1 cellular context compared by ENCODE assay signal in the genomic region with DNA sequence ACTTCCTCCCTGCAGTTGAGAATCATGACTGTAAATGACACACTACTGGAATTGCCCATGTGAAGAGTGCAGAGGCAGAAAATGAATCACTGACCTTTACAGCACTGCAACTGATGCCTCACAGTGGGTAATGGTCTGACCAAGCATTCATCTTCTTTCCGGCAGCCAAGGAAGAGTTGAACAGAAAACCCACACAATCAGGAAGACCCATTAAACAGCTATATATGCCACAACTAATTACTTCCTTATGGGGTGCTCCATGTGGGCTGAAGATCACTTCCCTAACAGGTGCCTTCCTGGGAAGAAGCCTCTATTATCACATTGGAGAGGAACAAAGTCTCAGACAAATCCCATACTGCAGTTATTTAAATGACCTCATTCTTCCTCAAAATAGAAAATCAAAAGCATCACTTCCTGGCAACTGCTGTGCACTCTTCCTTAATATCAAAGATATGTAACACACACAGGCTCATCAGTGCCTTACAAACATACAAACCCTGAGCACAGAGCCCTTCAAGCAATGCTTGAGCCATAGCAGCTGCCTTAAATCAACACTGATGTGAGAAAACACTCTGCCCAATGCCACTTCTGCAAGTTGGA.
A peak's percentile ranks its signal among the peaks of the same experiment; 100 is the strongest.
TF ChIP-seq lines count a peak whose summit lies in the region.

No MANE protein-coding gene starts in this region.

TF ChIP-seq in GM12878, 131 proteins besides CTCF, POLR2A, EP300 and RAD21 (continued from another document and continues in another):
- TF ChIP-seq, protein P1, sequence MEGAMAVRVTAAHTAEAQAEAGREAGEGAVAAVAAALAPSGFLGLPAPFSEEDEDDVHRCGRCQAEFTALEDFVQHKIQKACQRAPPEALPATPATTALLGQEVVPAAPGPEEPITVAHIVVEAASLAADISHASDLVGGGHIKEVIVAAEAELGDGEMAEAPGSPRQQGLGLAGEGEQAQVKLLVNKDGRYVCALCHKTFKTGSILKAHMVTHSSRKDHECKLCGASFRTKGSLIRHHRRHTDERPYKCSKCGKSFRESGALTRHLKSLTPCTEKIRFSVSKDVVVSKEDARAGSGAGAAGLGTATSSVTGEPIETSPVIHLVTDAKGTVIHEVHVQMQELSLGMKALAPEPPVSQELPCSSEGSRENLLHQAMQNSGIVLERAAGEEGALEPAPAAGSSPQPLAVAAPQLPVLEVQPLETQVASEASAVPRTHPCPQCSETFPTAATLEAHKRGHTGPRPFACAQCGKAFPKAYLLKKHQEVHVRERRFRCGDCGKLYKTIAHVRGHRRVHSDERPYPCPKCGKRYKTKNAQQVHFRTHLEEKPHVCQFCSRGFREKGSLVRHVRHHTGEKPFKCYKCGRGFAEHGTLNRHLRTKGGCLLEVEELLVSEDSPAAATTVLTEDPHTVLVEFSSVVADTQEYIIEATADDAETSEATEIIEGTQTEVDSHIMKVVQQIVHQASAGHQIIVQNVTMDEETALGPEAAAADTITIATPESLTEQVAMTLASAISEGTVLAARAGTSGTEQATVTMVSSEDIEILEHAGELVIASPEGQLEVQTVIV (IDR thresholded peaks at IDR 0.05; ENCODE audit: borderline replicate concordance, partially characterized antibody), result no peak
- TF ChIP-seq, protein P2, sequence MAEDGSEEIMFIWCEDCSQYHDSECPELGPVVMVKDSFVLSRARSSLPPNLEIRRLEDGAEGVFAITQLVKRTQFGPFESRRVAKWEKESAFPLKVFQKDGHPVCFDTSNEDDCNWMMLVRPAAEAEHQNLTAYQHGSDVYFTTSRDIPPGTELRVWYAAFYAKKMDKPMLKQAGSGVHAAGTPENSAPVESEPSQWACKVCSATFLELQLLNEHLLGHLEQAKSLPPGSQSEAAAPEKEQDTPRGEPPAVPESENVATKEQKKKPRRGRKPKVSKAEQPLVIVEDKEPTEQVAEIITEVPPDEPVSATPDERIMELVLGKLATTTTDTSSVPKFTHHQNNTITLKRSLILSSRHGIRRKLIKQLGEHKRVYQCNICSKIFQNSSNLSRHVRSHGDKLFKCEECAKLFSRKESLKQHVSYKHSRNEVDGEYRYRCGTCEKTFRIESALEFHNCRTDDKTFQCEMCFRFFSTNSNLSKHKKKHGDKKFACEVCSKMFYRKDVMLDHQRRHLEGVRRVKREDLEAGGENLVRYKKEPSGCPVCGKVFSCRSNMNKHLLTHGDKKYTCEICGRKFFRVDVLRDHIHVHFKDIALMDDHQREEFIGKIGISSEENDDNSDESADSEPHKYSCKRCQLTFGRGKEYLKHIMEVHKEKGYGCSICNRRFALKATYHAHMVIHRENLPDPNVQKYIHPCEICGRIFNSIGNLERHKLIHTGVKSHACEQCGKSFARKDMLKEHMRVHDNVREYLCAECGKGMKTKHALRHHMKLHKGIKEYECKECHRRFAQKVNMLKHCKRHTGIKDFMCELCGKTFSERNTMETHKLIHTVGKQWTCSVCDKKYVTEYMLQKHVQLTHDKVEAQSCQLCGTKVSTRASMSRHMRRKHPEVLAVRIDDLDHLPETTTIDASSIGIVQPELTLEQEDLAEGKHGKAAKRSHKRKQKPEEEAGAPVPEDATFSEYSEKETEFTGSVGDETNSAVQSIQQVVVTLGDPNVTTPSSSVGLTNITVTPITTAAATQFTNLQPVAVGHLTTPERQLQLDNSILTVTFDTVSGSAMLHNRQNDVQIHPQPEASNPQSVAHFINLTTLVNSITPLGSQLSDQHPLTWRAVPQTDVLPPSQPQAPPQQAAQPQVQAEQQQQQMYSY (CRISPR knock-in tag; IDR thresholded peaks at IDR 0.05), result no peak
- no peak for TF ChIP-seq BACH1 (IDR thresholded peaks at IDR 0.05; ENCODE audit: borderline replicate concordance)
- no peak for TF ChIP-seq SP1 (IDR thresholded peaks at IDR 0.05; ENCODE audit: low read depth, low read length)
- TF ChIP-seq TAF1 (IDR thresholded peaks at IDR 0.05; ENCODE audit: borderline replicate concordance, low read depth, low read length), result no peak
- TF ChIP-seq ZNF274 (IDR thresholded peaks at IDR 0.05; ENCODE audit: insufficient read depth, insufficient read length), result no peak
- TF ChIP-seq WRNIP1 (IDR thresholded peaks at IDR 0.05; ENCODE audit: borderline replicate concordance, low read depth, low read length), result no peak
- TF ChIP-seq LARP7 (IDR thresholded peaks at IDR 0.05), result no peak
- TF ChIP-seq, protein P3, sequence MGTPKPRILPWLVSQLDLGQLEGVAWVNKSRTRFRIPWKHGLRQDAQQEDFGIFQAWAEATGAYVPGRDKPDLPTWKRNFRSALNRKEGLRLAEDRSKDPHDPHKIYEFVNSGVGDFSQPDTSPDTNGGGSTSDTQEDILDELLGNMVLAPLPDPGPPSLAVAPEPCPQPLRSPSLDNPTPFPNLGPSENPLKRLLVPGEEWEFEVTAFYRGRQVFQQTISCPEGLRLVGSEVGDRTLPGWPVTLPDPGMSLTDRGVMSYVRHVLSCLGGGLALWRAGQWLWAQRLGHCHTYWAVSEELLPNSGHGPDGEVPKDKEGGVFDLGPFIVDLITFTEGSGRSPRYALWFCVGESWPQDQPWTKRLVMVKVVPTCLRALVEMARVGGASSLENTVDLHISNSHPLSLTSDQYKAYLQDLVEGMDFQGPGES (IDR thresholded peaks at IDR 0.05), result no peak
- TF ChIP-seq NR2C1 (IDR thresholded peaks at IDR 0.05), result no peak
- TF ChIP-seq SMAD1 (IDR thresholded peaks at IDR 0.05; ENCODE audit: low read depth, partially characterized antibody), result no peak
- TF ChIP-seq MTA3 (IDR thresholded peaks at IDR 0.05; ENCODE audit: borderline replicate concordance, low read length), result no peak
- TF ChIP-seq, protein P4, sequence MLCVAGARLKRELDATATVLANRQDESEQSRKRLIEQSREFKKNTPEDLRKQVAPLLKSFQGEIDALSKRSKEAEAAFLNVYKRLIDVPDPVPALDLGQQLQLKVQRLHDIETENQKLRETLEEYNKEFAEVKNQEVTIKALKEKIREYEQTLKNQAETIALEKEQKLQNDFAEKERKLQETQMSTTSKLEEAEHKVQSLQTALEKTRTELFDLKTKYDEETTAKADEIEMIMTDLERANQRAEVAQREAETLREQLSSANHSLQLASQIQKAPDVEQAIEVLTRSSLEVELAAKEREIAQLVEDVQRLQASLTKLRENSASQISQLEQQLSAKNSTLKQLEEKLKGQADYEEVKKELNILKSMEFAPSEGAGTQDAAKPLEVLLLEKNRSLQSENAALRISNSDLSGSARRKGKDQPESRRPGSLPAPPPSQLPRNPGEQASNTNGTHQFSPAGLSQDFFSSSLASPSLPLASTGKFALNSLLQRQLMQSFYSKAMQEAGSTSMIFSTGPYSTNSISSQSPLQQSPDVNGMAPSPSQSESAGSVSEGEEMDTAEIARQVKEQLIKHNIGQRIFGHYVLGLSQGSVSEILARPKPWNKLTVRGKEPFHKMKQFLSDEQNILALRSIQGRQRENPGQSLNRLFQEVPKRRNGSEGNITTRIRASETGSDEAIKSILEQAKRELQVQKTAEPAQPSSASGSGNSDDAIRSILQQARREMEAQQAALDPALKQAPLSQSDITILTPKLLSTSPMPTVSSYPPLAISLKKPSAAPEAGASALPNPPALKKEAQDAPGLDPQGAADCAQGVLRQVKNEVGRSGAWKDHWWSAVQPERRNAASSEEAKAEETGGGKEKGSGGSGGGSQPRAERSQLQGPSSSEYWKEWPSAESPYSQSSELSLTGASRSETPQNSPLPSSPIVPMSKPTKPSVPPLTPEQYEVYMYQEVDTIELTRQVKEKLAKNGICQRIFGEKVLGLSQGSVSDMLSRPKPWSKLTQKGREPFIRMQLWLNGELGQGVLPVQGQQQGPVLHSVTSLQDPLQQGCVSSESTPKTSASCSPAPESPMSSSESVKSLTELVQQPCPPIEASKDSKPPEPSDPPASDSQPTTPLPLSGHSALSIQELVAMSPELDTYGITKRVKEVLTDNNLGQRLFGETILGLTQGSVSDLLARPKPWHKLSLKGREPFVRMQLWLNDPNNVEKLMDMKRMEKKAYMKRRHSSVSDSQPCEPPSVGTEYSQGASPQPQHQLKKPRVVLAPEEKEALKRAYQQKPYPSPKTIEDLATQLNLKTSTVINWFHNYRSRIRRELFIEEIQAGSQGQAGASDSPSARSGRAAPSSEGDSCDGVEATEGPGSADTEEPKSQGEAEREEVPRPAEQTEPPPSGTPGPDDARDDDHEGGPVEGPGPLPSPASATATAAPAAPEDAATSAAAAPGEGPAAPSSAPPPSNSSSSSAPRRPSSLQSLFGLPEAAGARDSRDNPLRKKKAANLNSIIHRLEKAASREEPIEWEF (IDR thresholded peaks at IDR 0.05; ENCODE audit: insufficient replicate concordance, low read depth, low read length), result no peak
- 0 out of 2 replicates have a peak, but pooled peaks have one; percentile 33 for TF ChIP-seq PAX5 (IDR thresholded peaks at IDR 0.05; ENCODE audit: borderline replicate concordance, low read depth, low read length)
- TF ChIP-seq, protein P5, sequence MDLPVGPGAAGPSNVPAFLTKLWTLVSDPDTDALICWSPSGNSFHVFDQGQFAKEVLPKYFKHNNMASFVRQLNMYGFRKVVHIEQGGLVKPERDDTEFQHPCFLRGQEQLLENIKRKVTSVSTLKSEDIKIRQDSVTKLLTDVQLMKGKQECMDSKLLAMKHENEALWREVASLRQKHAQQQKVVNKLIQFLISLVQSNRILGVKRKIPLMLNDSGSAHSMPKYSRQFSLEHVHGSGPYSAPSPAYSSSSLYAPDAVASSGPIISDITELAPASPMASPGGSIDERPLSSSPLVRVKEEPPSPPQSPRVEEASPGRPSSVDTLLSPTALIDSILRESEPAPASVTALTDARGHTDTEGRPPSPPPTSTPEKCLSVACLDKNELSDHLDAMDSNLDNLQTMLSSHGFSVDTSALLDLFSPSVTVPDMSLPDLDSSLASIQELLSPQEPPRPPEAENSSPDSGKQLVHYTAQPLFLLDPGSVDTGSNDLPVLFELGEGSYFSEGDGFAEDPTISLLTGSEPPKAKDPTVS (IDR thresholded peaks at IDR 0.05; ENCODE audit: low read depth, low read length), result no peak
- TF ChIP-seq RAD51 (IDR thresholded peaks at IDR 0.05), result no peak
- TF ChIP-seq RUNX3 (IDR thresholded peaks at IDR 0.05; ENCODE audit: low read length), result peak; percentile 74
- no peak for TF ChIP-seq BRCA1 (IDR thresholded peaks at IDR 0.05; ENCODE audit: low read depth, low read length)
- TF ChIP-seq STAT1 (conservative IDR thresholded peaks at IDR 0.05), result no peak
- TF ChIP-seq KDM1A (IDR thresholded peaks at IDR 0.05; ENCODE audit: borderline replicate concordance), result no peak
- no peak for TF ChIP-seq BMI1 (IDR thresholded peaks at IDR 0.05; ENCODE audit: borderline replicate concordance)
- TF ChIP-seq CREM (IDR thresholded peaks at IDR 0.05; ENCODE audit: low read depth), result no peak; the same call in 1 of the 2 replicates
- no peak for TF ChIP-seq ZNF207 (IDR thresholded peaks at IDR 0.05; ENCODE audit: borderline replicate concordance)
- no peak for TF ChIP-seq KAT2A (conservative IDR thresholded peaks at IDR 0.05; ENCODE audit: control insufficient read depth, low read depth, low read length)
- no peak for TF ChIP-seq NR2F1 (conservative IDR thresholded peaks at IDR 0.05)
- peak; percentile 82 for TF ChIP-seq JUNB (IDR thresholded peaks at IDR 0.05)
- TF ChIP-seq ZNF622 (IDR thresholded peaks at IDR 0.05), result no peak
- TF ChIP-seq, protein P6, sequence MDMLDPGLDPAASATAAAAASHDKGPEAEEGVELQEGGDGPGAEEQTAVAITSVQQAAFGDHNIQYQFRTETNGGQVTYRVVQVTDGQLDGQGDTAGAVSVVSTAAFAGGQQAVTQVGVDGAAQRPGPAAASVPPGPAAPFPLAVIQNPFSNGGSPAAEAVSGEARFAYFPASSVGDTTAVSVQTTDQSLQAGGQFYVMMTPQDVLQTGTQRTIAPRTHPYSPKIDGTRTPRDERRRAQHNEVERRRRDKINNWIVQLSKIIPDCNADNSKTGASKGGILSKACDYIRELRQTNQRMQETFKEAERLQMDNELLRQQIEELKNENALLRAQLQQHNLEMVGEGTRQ (IDR thresholded peaks at IDR 0.05; ENCODE audit: borderline replicate concordance, low read depth, low read length), result no peak
- no peak for TF ChIP-seq ZNF384 (IDR thresholded peaks at IDR 0.05; ENCODE audit: borderline replicate concordance, low read depth, low read length)
- no peak for TF ChIP-seq ESRRA (IDR thresholded peaks at IDR 0.05; ENCODE audit: low read length)
- no peak for TF ChIP-seq STAT3 (IDR thresholded peaks at IDR 0.05; ENCODE audit: low read depth, low read length)
- TF ChIP-seq, protein P7, sequence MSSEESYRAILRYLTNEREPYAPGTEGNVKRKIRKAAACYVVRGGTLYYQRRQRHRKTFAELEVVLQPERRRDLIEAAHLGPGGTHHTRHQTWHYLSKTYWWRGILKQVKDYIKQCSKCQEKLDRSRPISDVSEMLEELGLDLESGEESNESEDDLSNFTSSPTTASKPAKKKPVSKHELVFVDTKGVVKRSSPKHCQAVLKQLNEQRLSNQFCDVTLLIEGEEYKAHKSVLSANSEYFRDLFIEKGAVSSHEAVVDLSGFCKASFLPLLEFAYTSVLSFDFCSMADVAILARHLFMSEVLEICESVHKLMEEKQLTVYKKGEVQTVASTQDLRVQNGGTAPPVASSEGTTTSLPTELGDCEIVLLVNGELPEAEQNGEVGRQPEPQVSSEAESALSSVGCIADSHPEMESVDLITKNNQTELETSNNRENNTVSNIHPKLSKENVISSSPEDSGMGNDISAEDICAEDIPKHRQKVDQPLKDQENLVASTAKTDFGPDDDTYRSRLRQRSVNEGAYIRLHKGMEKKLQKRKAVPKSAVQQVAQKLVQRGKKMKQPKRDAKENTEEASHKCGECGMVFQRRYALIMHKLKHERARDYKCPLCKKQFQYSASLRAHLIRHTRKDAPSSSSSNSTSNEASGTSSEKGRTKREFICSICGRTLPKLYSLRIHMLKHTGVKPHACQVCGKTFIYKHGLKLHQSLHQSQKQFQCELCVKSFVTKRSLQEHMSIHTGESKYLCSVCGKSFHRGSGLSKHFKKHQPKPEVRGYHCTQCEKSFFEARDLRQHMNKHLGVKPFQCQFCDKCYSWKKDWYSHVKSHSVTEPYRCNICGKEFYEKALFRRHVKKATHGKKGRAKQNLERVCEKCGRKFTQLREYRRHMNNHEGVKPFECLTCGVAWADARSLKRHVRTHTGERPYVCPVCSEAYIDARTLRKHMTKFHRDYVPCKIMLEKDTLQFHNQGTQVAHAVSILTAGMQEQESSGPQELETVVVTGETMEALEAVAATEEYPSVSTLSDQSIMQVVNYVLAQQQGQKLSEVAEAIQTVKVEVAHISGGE (CRISPR knock-in tag; IDR thresholded peaks at IDR 0.05), result no peak
- TF ChIP-seq MEF2A (IDR thresholded peaks at IDR 0.05; ENCODE audit: insufficient read depth, low read depth, low read length), result no peak
- TF ChIP-seq FOXM1 (IDR thresholded peaks at IDR 0.05; ENCODE audit: low read depth, low read length), result peak; percentile 42; the same call in 1 of the 2 replicates
- TF ChIP-seq MTA2 (IDR thresholded peaks at IDR 0.05; ENCODE audit: low read depth), result no peak
- TF ChIP-seq NRF1 (conservative IDR thresholded peaks at IDR 0.05; ENCODE audit: low read depth, low read length), result no peak
- no peak for TF ChIP-seq POLR2AphosphoS2 (IDR thresholded peaks at IDR 0.05; ENCODE audit: low read depth, low read length)
- TF ChIP-seq, protein P8, sequence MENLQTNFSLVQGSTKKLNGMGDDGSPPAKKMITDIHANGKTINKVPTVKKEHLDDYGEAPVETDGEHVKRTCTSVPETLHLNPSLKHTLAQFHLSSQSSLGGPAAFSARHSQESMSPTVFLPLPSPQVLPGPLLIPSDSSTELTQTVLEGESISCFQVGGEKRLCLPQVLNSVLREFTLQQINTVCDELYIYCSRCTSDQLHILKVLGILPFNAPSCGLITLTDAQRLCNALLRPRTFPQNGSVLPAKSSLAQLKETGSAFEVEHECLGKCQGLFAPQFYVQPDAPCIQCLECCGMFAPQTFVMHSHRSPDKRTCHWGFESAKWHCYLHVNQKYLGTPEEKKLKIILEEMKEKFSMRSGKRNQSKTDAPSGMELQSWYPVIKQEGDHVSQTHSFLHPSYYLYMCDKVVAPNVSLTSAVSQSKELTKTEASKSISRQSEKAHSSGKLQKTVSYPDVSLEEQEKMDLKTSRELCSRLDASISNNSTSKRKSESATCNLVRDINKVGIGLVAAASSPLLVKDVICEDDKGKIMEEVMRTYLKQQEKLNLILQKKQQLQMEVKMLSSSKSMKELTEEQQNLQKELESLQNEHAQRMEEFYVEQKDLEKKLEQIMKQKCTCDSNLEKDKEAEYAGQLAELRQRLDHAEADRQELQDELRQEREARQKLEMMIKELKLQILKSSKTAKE (IDR thresholded peaks at IDR 0.05; ENCODE audit: low read depth, poor library complexity, severe bottlenecking), result no peak
